Comparison of ENCODE assay signal across 22 cellular contexts in the genomic region with DNA sequence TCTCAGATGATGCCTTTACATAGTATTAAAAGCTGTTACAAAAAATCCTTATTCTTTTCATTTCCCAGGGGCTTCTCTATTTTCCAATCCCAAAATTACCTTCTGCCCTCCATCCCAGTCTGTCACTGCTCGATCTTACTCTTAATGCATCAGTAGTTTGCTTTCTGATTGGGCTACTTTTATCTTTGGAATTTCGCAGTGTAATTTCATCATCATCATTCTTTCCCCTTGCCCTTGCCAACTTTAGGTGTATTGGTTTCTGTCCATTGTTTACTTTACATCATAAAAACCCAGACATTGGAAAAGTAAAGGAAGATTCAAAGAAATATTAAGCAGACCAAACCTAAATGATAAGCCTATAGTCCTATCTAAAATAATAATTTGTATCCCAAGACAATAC.
DNase-seq lines count a peak whose midpoint lies in the region; ATAC-seq, FAIRE-seq and TF ChIP-seq lines count a peak whose summit lies in the region.
"Had no signal": no experiment of that assay in that cellular context is flagged by ENCODE, and none has a peak within 500 bp of the region (broad histone marks: within the 10 kb centered on the region; RNA-seq: fewer than 3 reads in every experiment).

No MANE protein-coding gene starts in this region.

- peak; percentile 74 for DNase-seq in RCC 7860 (ENCODE audit: low spot score)
- peak; percentile 26 for DNase-seq in fibroblast of pulmonary artery (ENCODE audit: low read depth)
- peak; percentile 26 for DNase-seq in renal cortical epithelial cell (ENCODE audit: low read depth)
- no peak for DNase-seq in NCI-H748 (lab: John Stamatoyannopoulos, UW; ENCODE audit: unreplicated experiment)
- no peak for DNase-seq in germinal center (ENCODE audit: low spot score)
- DNase-seq: CD4-positive, alpha-beta memory T cell; DMS79; KG1; MV-4-11; NCI-H1694 treated with DMSO at 0.1 percent for 48 hours; NCI-H2227 treated with DMSO at 0.1 percent for 48 hours; NCI-H526 treated with DMSO at 0.1 percent for 48 hours; Peyer's patch; Right ventricle myocardium superior had no signal

- no peaks in the 10 kb centered on the region for H3K36me3 ChIP-seq in ACC112 (ENCODE audit: insufficient read depth, low read length)
- no peaks in the 10 kb centered on the region for H3K36me3 ChIP-seq in gastroesophageal sphincter
- H3K36me3 ChIP-seq: BLaER1, Peyer's patch had no signal

- TF ChIP-seq CTCF in fibroblast of pulmonary artery (IDR thresholded peaks at IDR 0.05; ENCODE audit: low read length, missing control alignments) (no peak), gastroesophageal sphincter (IDR thresholded peaks at IDR 0.05) (no peak)

- FAIRE-seq in RCC 7860 (lab: Jason Lieb, UNC): peak; percentile 41
- FAIRE-seq: A549, GM12892, GM18507, H54 had no signal

- H3K4me3 ChIP-seq in ACC112 (ENCODE audit: low read depth, low read length) (peak overlapping the region; percentile 38; the same call in 1 of the 2 replicates), fibroblast of pulmonary artery (replicated peaks; ENCODE audit: low read depth, low read length) (no peak overlapping the region), gastroesophageal sphincter (no peak overlapping the region)
- H3K4me3 ChIP-seq: A549, BLaER1, Peyer's patch had no signal

- TF ChIP-seq POLR2A in gastroesophageal sphincter (IDR thresholded peaks at IDR 0.05): no peak

- H3K9me3 ChIP-seq in gastroesophageal sphincter: no peaks in the 10 kb centered on the region
- H3K9me3 ChIP-seq: A549, Peyer's patch had no signal

- ATAC-seq in gastroesophageal sphincter: no peak
- ATAC-seq in HG02610 (IDR thresholded peaks at IDR 0.05; ENCODE audit: unreplicated experiment): no peak
- ATAC-seq: A549 had no signal

- peak overlapping the region; percentile 94 for H3K27ac ChIP-seq in ACC112 (ENCODE audit: low read depth, low read length)
- H3K27ac ChIP-seq in gastroesophageal sphincter: no peak overlapping the region
- H3K27ac ChIP-seq: A549, BLaER1, Peyer's patch had no signal

- H3K79me2 ChIP-seq in ACC112 (ENCODE audit: control insufficient read depth, insufficient read depth, low read length, unreplicated experiment): no peaks in the 10 kb centered on the region

- no peak overlapping the region for H2AFZ ChIP-seq in ACC112 (ENCODE audit: low read length, unreplicated experiment)

- H3K27me3 ChIP-seq in ACC112 (ENCODE audit: insufficient read depth, low read length): no peaks in the 10 kb centered on the region
- no peaks in the 10 kb centered on the region for H3K27me3 ChIP-seq in gastroesophageal sphincter
- H3K27me3 ChIP-seq: BLaER1, Peyer's patch had no signal

- 62 to 66% methylated on average over 2 of the region's 2 CpGs for WGBS in gastroesophageal sphincter (ENCODE audit: low coverage in 1 of 2), 2 donors

- TF ChIP-seq EP300 in gastroesophageal sphincter (IDR thresholded peaks at IDR 0.05): no peak

- H3K4me1 ChIP-seq in ACC112 (ENCODE audit: control insufficient read depth, insufficient read depth, low read length, unreplicated experiment): peaks cover 33% of the 10 kb centered on the region
- H3K4me1 ChIP-seq in gastroesophageal sphincter: peaks cover 0 to 11% (median 7%) of the 10 kb centered on the region in 3 donors
- H3K4me1 ChIP-seq: A549, BLaER1, Peyer's patch had no signal

Comparison
In these comparisons a context has a peak if more than half of its experiments do, and no peak if none do; other contexts are left out.
1. DNase-seq: peak in RCC 7860 (single experiment), fibroblast of pulmonary artery (single experiment) and renal cortical epithelial cell (single experiment); none in NCI-H748 (single experiment) and germinal center (single experiment).